Comparison of ENCODE assay signal across 2 cellular contexts in genomic region chr1:225862581-225862950, GRCh38.
TF ChIP-seq lines count a peak whose summit lies in the region.

No MANE protein-coding gene starts in this region.

TF ChIP-seq in IMR-90, 13 proteins besides CTCF, POLR2A, EP300 and RAD21:
- TF ChIP-seq MAFK (IDR thresholded peaks at IDR 0.05; ENCODE audit: low read depth, low read length) (no peak), SMC3 (IDR thresholded peaks at IDR 0.05; ENCODE audit: low read depth, low read length) (no peak), ELK1 (IDR thresholded peaks at IDR 0.05; ENCODE audit: borderline replicate concordance, low read depth, low read length) (no peak), RFX5 (IDR thresholded peaks at IDR 0.05; ENCODE audit: low read depth, low read length) (no peak), MAZ (IDR thresholded peaks at IDR 0.05; ENCODE audit: borderline replicate concordance, low read depth, low read length) (no peak), BHLHE40 (IDR thresholded peaks at IDR 0.05; ENCODE audit: low read depth, low read length) (no peak), USF2 (IDR thresholded peaks at IDR 0.05; ENCODE audit: low read depth, low read length) (no peak), FOS (IDR thresholded peaks at IDR 0.05; ENCODE audit: low read depth, low read length) (no peak)
TF ChIP-seq in IMR-90: peak in this region for 0.

TF ChIP-seq in HepG2, 621 proteins besides CTCF, POLR2A, EP300 and RAD21:
- TF ChIP-seq ARNT (IDR thresholded peaks at IDR 0.05) (no peak), PHB2 (IDR thresholded peaks at IDR 0.05; ENCODE audit: partially characterized antibody) (no peak), TEAD2 (CRISPR knock-in tag; IDR thresholded peaks at IDR 0.05) (no peak), GMEB2 (CRISPR knock-in tag; IDR thresholded peaks at IDR 0.05; ENCODE audit: low read depth) (no peak), RARA (CRISPR knock-in tag; IDR thresholded peaks at IDR 0.05) (no peak)
